ENCODE assay signal across 8 cellular contexts in the genomic region with DNA sequence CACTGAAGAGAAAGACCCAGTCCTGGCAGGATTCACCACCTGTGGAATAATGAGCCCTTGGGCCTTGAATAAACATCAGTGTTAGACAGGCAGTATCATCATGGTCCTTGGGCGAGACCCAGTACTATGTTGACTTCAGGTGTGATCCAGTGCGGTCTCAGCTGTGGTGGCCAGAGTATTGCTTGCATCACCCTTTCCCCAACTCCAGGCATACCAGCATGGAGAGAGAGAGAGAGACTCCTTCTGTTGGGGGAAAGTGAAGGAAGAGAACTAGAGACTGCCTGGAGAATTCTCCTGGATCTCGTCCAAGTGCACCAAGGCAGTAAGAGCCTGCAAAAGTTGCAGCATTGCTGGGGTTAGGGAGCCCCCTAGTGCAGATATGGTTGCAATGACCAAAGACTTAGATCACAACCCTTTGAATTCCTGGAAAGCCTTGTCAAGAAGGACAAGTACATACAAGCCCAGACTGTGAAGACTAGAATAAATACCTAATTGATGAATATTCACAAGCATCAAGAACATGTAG.
A peak's percentile ranks its signal among the peaks of the same experiment; 100 is the strongest.
DNase-seq lines count a peak whose midpoint lies in the region; ATAC-seq, FAIRE-seq and TF ChIP-seq lines count a peak whose summit lies in the region.

No MANE protein-coding gene starts in this region.

- TF ChIP-seq CTCF in D721Med (IDR thresholded peaks at IDR 0.05; ENCODE audit: insufficient read depth, missing control alignments), result peak; percentile 56

- H3K4me1 Mint-ChIP-seq in effector memory CD8-positive, alpha-beta T cell (ENCODE audit: low read depth in 2 of 2), result no peaks in the 10 kb centered on the region

- no peak overlapping the region for H3K4me3 Mint-ChIP-seq in effector memory CD8-positive, alpha-beta T cell

- no peak for FAIRE-seq in D721Med (lab: Jason Lieb, UNC)

- peak; percentile 42 for ATAC-seq in HG02884 (IDR thresholded peaks at IDR 0.05; ENCODE audit: unreplicated experiment)
- ATAC-seq in effector memory CD8-positive, alpha-beta T cell (replicated peaks), result no peak
- ATAC-seq in GM18511 (IDR thresholded peaks at IDR 0.05; ENCODE audit: unreplicated experiment), result no peak

- no peak overlapping the region for H3K27ac Mint-ChIP-seq in effector memory CD8-positive, alpha-beta T cell

- H3K36me3 Mint-ChIP-seq in effector memory CD8-positive, alpha-beta T cell (ENCODE audit: insufficient read depth), result no peaks in the 10 kb centered on the region

- H3K9me3 Mint-ChIP-seq in effector memory CD8-positive, alpha-beta T cell, result peaks cover 0 to 2% of the 10 kb centered on the region in 2 donors

- H3K27me3 Mint-ChIP-seq in effector memory CD8-positive, alpha-beta T cell, result peaks cover 6 to 16% of the 10 kb centered on the region in 2 donors

- DNase-seq in D721Med (ENCODE audit: insufficient read length, low spot score) (no peak), NCI-H345 treated with DMSO at 0.1 percent for 48 hours (lab: John Stamatoyannopoulos, UW; ENCODE audit: unreplicated experiment) (peak; percentile 47), midbrain (lab: John Stamatoyannopoulos, UW) (peak; percentile 38), stromal cell of bone marrow (ENCODE audit: low read depth) (peak; percentile 67)
- DNase-seq in activated CD4-positive, alpha-beta T cell treated with anti-CD3 and anti-CD28 coated beads for 1 hour, result peak; percentile 11
- peak; percentile 8 to 26 (median 13) for DNase-seq in effector memory CD8-positive, alpha-beta T cell
